ENCODE assay signal across 14 cellular contexts in the genomic region with DNA sequence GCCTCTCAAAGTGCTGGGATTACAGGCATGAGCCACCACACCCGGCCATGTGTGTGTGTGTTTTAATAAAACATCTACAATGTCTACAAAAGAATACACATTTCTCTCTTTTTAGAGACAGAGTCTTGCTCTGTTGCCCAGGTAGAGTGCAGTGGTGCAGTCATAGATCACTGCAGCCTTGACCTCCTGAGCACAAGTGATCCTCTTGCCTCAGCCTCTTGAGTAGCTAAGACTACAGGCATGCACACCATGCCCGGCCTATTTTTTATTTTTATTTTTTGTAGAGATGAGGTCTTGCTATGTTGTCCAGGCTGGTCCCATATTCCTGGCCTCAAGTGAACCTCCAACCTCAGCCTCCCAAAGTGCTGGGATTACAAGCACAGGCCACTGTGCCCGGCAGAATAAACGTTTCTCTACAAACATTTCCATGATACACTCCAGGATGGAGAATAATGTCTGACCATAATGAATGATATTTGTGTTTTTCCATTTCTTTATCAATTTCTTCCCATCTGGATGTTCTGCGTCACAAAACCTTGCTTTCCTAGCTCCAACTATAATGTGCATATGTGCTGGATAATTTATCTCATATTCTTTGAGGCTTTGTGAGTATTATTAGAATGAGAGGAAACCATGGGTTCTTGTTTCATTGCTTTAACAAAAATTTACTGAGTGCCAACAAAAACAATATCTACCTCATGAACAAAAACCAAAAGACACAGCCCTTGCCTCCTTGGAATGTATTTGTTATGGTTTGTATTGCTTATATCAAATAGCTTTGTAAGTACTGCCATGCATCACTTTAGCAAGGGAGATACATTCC. TPM values are rescaled to one million over a fixed set of nuclear protein-coding genes. Genes with fewer than 3 reads are reported as not detected.
DNase-seq lines count a peak whose midpoint lies in the region; ATAC-seq and TF ChIP-seq lines count a peak whose summit lies in the region.
"Had no signal": no experiment of that assay in that cellular context is flagged by ENCODE, and none has a peak within 500 bp of the region (broad histone marks: within the 10 kb centered on the region; RNA-seq: fewer than 3 reads in every experiment).

No MANE protein-coding gene starts in this region.

- H3K27ac ChIP-seq in SJSA1 (peak overlapping the region; percentile 34), fibroblast of lung (ENCODE audit: insufficient read depth, low read length) (no peak overlapping the region)
- H3K27ac ChIP-seq: coronary artery had no signal

- H3K9me3 ChIP-seq in SJSA1 (replicated peaks) (no peaks in the 10 kb centered on the region), fibroblast of lung (ENCODE audit: control insufficient read depth, insufficient read depth, low read depth, low read length) (no peaks in the 10 kb centered on the region), HAP-1 (no peaks in the 10 kb centered on the region)

- no peaks in the 10 kb centered on the region for H3K36me3 ChIP-seq in SJSA1
- no peaks in the 10 kb centered on the region for H3K36me3 ChIP-seq in fibroblast of lung (ENCODE audit: control insufficient read depth, insufficient read depth, low read length)
- H3K36me3 ChIP-seq in HAP-1 (replicated peaks) = no peaks in the 10 kb centered on the region

- ATAC-seq in GM21737 (IDR thresholded peaks at IDR 0.05; ENCODE audit: unreplicated experiment) = no peak
- ATAC-seq: naive thymus-derived CD4-positive, alpha-beta T cell; sciatic nerve had no signal

- TF ChIP-seq CTCF in fibroblast of lung (conservative IDR thresholded peaks at IDR 0.05 in 1 of 2, IDR thresholded peaks at IDR 0.05 in 1 of 2; ENCODE audit: low read depth in 1 of 2, low read length in 2 of 2) = no peak

- peaks cover 44% of the 10 kb centered on the region for H3K4me1 ChIP-seq in SJSA1 (replicated peaks)
- peaks cover 9% of the 10 kb centered on the region for H3K4me1 ChIP-seq in fibroblast of lung (ENCODE audit: control insufficient read depth, extremely low read depth, insufficient read depth, low read length)
- H3K4me1 ChIP-seq in HAP-1 = no peaks in the 10 kb centered on the region

- H3K4me2 ChIP-seq in fibroblast of lung (ENCODE audit: extremely low read depth, insufficient read depth, low read length) = peak overlapping the region; percentile 23

- H3K4me3 ChIP-seq in SJSA1 (no peak overlapping the region), fibroblast of lung (replicated peaks in 1 of 4; ENCODE audit: control extremely low read depth in 1 of 4, insufficient read depth in 1 of 4, low read depth in 3 of 4, low read length in 4 of 4) (no peak overlapping the region), skeletal muscle cell (ENCODE audit: low read depth, low read length) (no peak overlapping the region), HAP-1 (no peak overlapping the region)
- H3K4me3 ChIP-seq: coronary artery had no signal

- H3K79me2 ChIP-seq in fibroblast of lung (ENCODE audit: control insufficient read depth, insufficient read depth, low read length) = no peaks in the 10 kb centered on the region

- H3K27me3 ChIP-seq in SJSA1 (replicated peaks) = no peaks in the 10 kb centered on the region
- no peaks in the 10 kb centered on the region for H3K27me3 ChIP-seq in fibroblast of lung (ENCODE audit: control insufficient read depth, insufficient read depth, low read length)
- no peaks in the 10 kb centered on the region for H3K27me3 ChIP-seq in HAP-1 (ENCODE audit: low read depth)

- H4K20me1 ChIP-seq in fibroblast of lung (ENCODE audit: control insufficient read depth, extremely low read depth, insufficient read depth, low read length) = no peaks in the 10 kb centered on the region

- H2AFZ ChIP-seq in fibroblast of lung (ENCODE audit: low read length) = no peak overlapping the region

- DNase-seq in EL = peak; percentile 85
- DNase-seq in SJSA1 (ENCODE audit: low read depth in 1 of 2, low spot score in 2 of 2) = peak in 1 of 2 experiments; percentile 86
- DNase-seq in fibroblast of lung (ENCODE audit: low read depth in 2 of 2) = peak; percentile 91 to 100
- DNase-seq in skeletal muscle cell (ENCODE audit: low read depth) = peak; percentile 93
- DNase-seq in NCI-H524 treated with DMSO at 0.1 percent for 48 hours (lab: John Stamatoyannopoulos, UW) = no peak
- no peak for DNase-seq in NCI-H1694 treated with DMSO at 0.1 percent for 48 hours (lab: John Stamatoyannopoulos, UW)
- no peak for DNase-seq in HAP-1 (ENCODE audit: low spot score in 2 of 2)
- DNase-seq: activated naive CD4-positive, alpha-beta T cell treated with anti-CD3 and anti-CD28 coated beads, Interleukin-2, amount 10 ng/mL, durations not matched to agents 7 days and 5 days; naive thymus-derived CD4-positive, alpha-beta T cell; NCI-H1436; NCI-H774 had no signal

- no peak overlapping the region for H3K9ac ChIP-seq in fibroblast of lung (ENCODE audit: insufficient read depth, low read length)

- in situ Hi-C loops in HAP-1 (cut with MboI; ENCODE audit: low sequenced_read_pairs) = no loop called here

RNA-seq across cellular contexts. Expression of gene CCN2, which starts 28.6 kb away (rescaled TPM):
- 292 and 364 TPM in 2 replicates for total RNA-seq in SJSA1 (2014; rRNA removed; shearing (Covaris generic))
- 20.5 and 22.8 TPM in 2 replicates for total RNA-seq in fibroblast of lung
- polyA plus RNA-seq in fibroblast of lung = 216 and 347 TPM in 2 replicates
- polyA plus RNA-seq in fibroblast of lung (2012) = 268 and 404 TPM in 2 replicates
- polyA minus RNA-seq in fibroblast of lung (ENCODE audit: low replicate concordance) = 155 and 204 TPM in 2 replicates
- total RNA-seq: naive thymus-derived CD4-positive, alpha-beta T cell had no signal
- polyA plus RNA-seq: naive thymus-derived CD4-positive, alpha-beta T cell had no signal

Comparison
In these comparisons a context has a peak if more than half of its experiments do, and no peak if none do; other contexts are left out.
1. DNase-seq: peak in EL (single experiment), fibroblast of lung (2 of 2) and skeletal muscle cell (single experiment); none in NCI-H524 treated with DMSO at 0.1 percent for 48 hours (single experiment), NCI-H1694 treated with DMSO at 0.1 percent for 48 hours (single experiment) and HAP-1 (0 of 2).
2. RNA of gene CCN2, which starts 28.6 kb away (total RNA-seq): 292 to 364 TPM in SJSA1; 20.5 to 22.8 TPM in fibroblast of lung; every median in the first group is over 10 times any median in the second.